11 cellular contexts compared by ENCODE assay signal in the genomic region with DNA sequence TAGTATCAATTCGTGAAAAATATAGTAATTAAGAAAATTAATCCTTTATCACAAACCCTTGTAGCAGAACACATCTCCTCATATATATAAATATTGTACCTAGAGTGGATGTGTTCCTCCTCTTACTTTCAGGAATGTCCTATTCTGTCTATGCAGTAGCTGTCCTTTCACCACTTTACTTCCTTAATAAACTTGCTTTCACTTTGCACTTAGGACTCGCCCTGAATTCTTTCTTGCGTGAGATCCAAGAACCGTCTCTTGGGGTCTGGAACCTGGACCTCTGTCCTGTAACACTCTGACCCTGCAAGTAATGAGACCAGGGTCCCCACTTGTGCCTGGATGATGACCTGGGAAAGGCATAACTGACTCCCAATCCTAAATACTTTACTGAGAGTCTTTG.
DNase-seq lines count a peak whose midpoint lies in the region; ATAC-seq and TF ChIP-seq lines count a peak whose summit lies in the region.
"Had no signal": no experiment of that assay in that cellular context is flagged by ENCODE, and none has a peak within 500 bp of the region (broad histone marks: within the 10 kb centered on the region; RNA-seq: fewer than 3 reads in every experiment).

No MANE protein-coding gene starts in this region.

- H2AFZ ChIP-seq in Loucy (ENCODE audit: low read length), result no peak overlapping the region

- H3F3A ChIP-seq in Loucy (ENCODE audit: low read depth), result no peaks in the 10 kb centered on the region

- H3K9ac ChIP-seq in Loucy (ENCODE audit: low read depth, low read length, poor library complexity, severe bottlenecking), result no peak overlapping the region

- H3K79me2 ChIP-seq in Loucy (ENCODE audit: insufficient read depth, low read length), result peaks cover 88% of the 10 kb centered on the region

- ATAC-seq in natural killer cell (no peak), GM21529 (IDR thresholded peaks at IDR 0.05; ENCODE audit: unreplicated experiment) (no peak), GM19328 (IDR thresholded peaks at IDR 0.05; ENCODE audit: unreplicated experiment) (no peak)

- peak overlapping the region in 1 of 2 donors; percentile 62 for H3K27ac Mint-ChIP-seq in natural killer cell

- H3K9me3 Mint-ChIP-seq in natural killer cell, result no peaks in the 10 kb centered on the region

- no peaks in the 10 kb centered on the region for H3K9me2 ChIP-seq in Loucy (replicated peaks; ENCODE audit: low read depth, low read length)

- H3K27ac ChIP-seq in caudate nucleus (ENCODE audit: low read depth, low read length), result no peak overlapping the region
- H3K27ac ChIP-seq: C4-2B had no signal

- H3K4me3 Mint-ChIP-seq in natural killer cell, result peak overlapping the region; percentile 13

- no peaks in the 10 kb centered on the region for H3K36me3 ChIP-seq in Loucy (ENCODE audit: insufficient read depth, low read length)

- no peaks in the 10 kb centered on the region for H3K27me3 Mint-ChIP-seq in natural killer cell (ENCODE audit: low read depth in 2 of 2)

- peak overlapping the region; percentile 57 for H3K4me2 ChIP-seq in Loucy (ENCODE audit: low read depth, low read length, poor library complexity, severe bottlenecking)

- intact Hi-C loops in natural killer cell (cut with micrococcal nuclease), result no loop called here

- DNase-seq in A172 (ENCODE audit: low spot score), result peak; percentile 14
- DNase-seq in fibroblast of peridontal ligament (ENCODE audit: extremely low read depth), result peak; percentile 25
- DNase-seq in natural killer cell, result no peak
- no peak for DNase-seq in caudate nucleus (lab: John Stamatoyannopoulos, UW)
- no peak for DNase-seq in iPS-NIHi7 (ENCODE audit: extremely low spot score)
- DNase-seq: aorta, NCI-H146 had no signal

- H3K36me3 Mint-ChIP-seq in natural killer cell, result no peaks in the 10 kb centered on the region

- H3K4me1 ChIP-seq in Loucy (ENCODE audit: insufficient read depth, low read length, poor library complexity, severe bottlenecking), result peaks cover 52% of the 10 kb centered on the region

- H3K4me3 ChIP-seq in Loucy (ENCODE audit: low read length, poor library complexity, severe bottlenecking), result no peak overlapping the region

- peaks cover 42 to 43% of the 10 kb centered on the region in 2 donors for H3K4me1 Mint-ChIP-seq in natural killer cell

- no peaks in the 10 kb centered on the region for H3K27me3 ChIP-seq in Loucy (ENCODE audit: insufficient read depth, low read length, poor library complexity, severe bottlenecking)

- TF ChIP-seq CTCF in Loucy (conservative IDR thresholded peaks at IDR 0.05; ENCODE audit: low read length) (no peak), natural killer cell (IDR thresholded peaks at IDR 0.05) (no peak)

- no peaks in the 10 kb centered on the region for H4K20me1 ChIP-seq in Loucy (ENCODE audit: insufficient read depth, low read length, poor library complexity, severe bottlenecking)

- H3K9me3 ChIP-seq in Loucy (ENCODE audit: insufficient read depth, low read depth, low read length), result peaks cover 7% of the 10 kb centered on the region; the same call in 1 of the 2 replicates

Comparison
In these comparisons a context has a peak if more than half of its experiments do, and no peak if none do; other contexts are left out.
1. DNase-seq: peak in A172 (single experiment) and fibroblast of peridontal ligament (single experiment); none in natural killer cell (single experiment), caudate nucleus (0 of 61) and iPS-NIHi7 (single experiment).